ENCODE assay signal across 1 cellular context in the genomic region with DNA sequence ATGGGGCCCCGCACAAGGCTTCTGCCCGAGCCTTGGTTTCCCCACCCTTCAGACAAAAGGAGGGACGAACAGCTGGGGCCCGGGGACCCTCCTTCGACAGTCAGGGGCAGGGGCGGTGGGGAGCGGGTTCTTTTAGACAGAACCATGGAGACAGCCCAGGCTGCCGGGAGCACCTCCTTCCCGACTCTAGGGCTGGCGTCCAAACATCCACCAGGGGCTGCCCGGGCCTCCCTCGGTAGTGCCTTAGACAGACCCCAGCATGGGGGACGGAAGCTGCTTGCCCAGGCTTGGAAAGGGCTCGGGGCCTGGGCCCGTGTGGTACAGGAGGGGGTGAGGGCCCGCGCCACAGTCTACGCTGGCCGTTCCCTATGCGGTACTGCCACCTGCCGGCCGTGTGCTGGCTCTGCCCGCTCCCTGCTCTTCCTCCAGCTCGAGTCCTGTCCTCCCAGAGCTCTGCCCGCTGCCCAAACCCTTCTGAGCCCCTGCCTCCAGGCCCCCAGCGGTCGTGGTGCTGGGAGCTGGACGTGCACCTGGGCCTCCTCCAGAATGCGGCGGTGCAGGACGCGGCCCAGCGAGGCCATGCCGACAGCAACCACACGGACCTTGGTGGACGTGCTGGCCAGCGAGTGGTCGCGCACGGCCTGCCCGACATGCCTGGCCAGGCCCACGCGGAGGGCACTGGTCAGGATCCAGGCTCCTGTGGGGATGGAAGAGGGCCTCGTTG.
TF ChIP-seq lines count a peak whose summit lies in the region.

No MANE protein-coding gene starts in this region.

TF ChIP-seq in HepG2, 621 proteins besides CTCF, POLR2A, EP300 and RAD21 (continued from another document and continues in another):
- TF ChIP-seq, protein P1, sequence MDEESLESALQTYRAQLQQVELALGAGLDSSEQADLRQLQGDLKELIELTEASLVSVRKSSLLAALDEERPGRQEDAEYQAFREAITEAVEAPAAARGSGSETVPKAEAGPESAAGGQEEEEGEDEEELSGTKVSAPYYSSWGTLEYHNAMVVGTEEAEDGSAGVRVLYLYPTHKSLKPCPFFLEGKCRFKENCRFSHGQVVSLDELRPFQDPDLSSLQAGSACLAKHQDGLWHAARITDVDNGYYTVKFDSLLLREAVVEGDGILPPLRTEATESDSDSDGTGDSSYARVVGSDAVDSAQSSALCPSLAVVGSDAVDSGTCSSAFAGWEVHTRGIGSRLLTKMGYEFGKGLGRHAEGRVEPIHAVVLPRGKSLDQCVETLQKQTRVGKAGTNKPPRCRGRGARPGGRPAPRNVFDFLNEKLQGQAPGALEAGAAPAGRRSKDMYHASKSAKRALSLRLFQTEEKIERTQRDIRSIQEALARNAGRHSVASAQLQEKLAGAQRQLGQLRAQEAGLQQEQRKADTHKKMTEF (CRISPR knock-in tag; IDR thresholded peaks at IDR 0.05), result no peak
- TF ChIP-seq ATRX (CRISPR knock-in tag; IDR thresholded peaks at IDR 0.05; ENCODE audit: borderline replicate concordance) (no peak), ZNF577 (CRISPR knock-in tag; IDR thresholded peaks at IDR 0.05; ENCODE audit: borderline replicate concordance, low read depth) (no peak), HNRNPUL1 (IDR thresholded peaks at IDR 0.05; ENCODE audit: low read depth, low read length) (no peak), NFKB2 (CRISPR knock-in tag; IDR thresholded peaks at IDR 0.05; ENCODE audit: borderline replicate concordance) (no peak), SRY (CRISPR knock-in tag; IDR thresholded peaks at IDR 0.05) (peak; percentile 77; the same call in 1 of the 2 replicates), POLR2AphosphoS5 (IDR thresholded peaks at IDR 0.05; ENCODE audit: low read depth, low read length) (no peak), HDAC6 (IDR thresholded peaks at IDR 0.05; ENCODE audit: low read depth, low read length) (no peak), KAT8 (CRISPR knock-in tag; IDR thresholded peaks at IDR 0.05) (peak; percentile 47; the same call in 1 of the 2 replicates), ZNF432 (CRISPR knock-in tag; IDR thresholded peaks at IDR 0.05; ENCODE audit: borderline replicate concordance) (no peak), SPEN (CRISPR knock-in tag; IDR thresholded peaks at IDR 0.05; ENCODE audit: low read depth) (peak; percentile 81), SNAI1 (CRISPR knock-in tag; IDR thresholded peaks at IDR 0.05; ENCODE audit: borderline replicate concordance) (no peak), TEAD3 (CRISPR knock-in tag; optimal IDR thresholded peaks at IDR 0.05; ENCODE audit: borderline replicate concordance) (no peak), TERF1 (CRISPR knock-in tag; IDR thresholded peaks at IDR 0.05) (no peak), ZSCAN29 (CRISPR knock-in tag; conservative IDR thresholded peaks at IDR 0.05) (no peak), HNF4A (CRISPR knock-in tag; IDR thresholded peaks at IDR 0.05) (0 out of 2 replicates have a peak, but pooled peaks have one; percentile 11), SOX5 (CRISPR knock-in tag; IDR thresholded peaks at IDR 0.05; ENCODE audit: borderline replicate concordance) (0 out of 2 replicates have a peak, but pooled peaks have one; percentile 16), ZBTB39 (CRISPR knock-in tag; IDR thresholded peaks at IDR 0.05) (no peak), SKI (IDR thresholded peaks at IDR 0.05; ENCODE audit: partially characterized antibody) (no peak), YY1 (IDR thresholded peaks at IDR 0.05; ENCODE audit: insufficient read depth, insufficient replicate concordance, low read depth, low read length) (peak; percentile 39), SYNCRIP (IDR thresholded peaks at IDR 0.05; ENCODE audit: insufficient read depth, low read depth, low read length) (no peak), NR2C2 (CRISPR knock-in tag; IDR thresholded peaks at IDR 0.05; ENCODE audit: borderline replicate concordance) (no peak), ZNF605 (CRISPR knock-in tag; IDR thresholded peaks at IDR 0.05) (no peak), RFXAP (CRISPR knock-in tag; IDR thresholded peaks at IDR 0.05; ENCODE audit: borderline replicate concordance) (peak; percentile 42; the same call in 1 of the 2 replicates), MBNL3 (CRISPR knock-in tag; conservative IDR thresholded peaks at IDR 0.05) (no peak), MIER3 (CRISPR knock-in tag; IDR thresholded peaks at IDR 0.05; ENCODE audit: borderline replicate concordance) (no peak), KLF12 (CRISPR knock-in tag; IDR thresholded peaks at IDR 0.05; ENCODE audit: borderline replicate concordance) (peak; percentile 54; the same call in 1 of the 2 replicates), MAZ (IDR thresholded peaks at IDR 0.05; ENCODE audit: borderline replicate concordance, low read depth, low read length) (no peak), MAZ (CRISPR knock-in tag; IDR thresholded peaks at IDR 0.05; ENCODE audit: low read depth) (0 out of 2 replicates have a peak, but pooled peaks have one; percentile 15), GFI1 (CRISPR knock-in tag; IDR thresholded peaks at IDR 0.05; ENCODE audit: borderline replicate concordance) (no peak), SP5 (CRISPR knock-in tag; IDR thresholded peaks at IDR 0.05; ENCODE audit: borderline replicate concordance, low read depth) (no peak), EHMT2 (IDR thresholded peaks at IDR 0.05; ENCODE audit: borderline replicate concordance, low read depth, low read length) (no peak), ZBTB44 (CRISPR knock-in tag; IDR thresholded peaks at IDR 0.05) (no peak), STAT5B (CRISPR knock-in tag; IDR thresholded peaks at IDR 0.05) (no peak), SAFB2 (CRISPR knock-in tag; IDR thresholded peaks at IDR 0.05; ENCODE audit: borderline replicate concordance, low read depth) (0 out of 2 replicates have a peak, but pooled peaks have one; percentile 31), FOSL1 (CRISPR knock-in tag; IDR thresholded peaks at IDR 0.05; ENCODE audit: borderline replicate concordance) (no peak), ZFP37 (CRISPR knock-in tag; IDR thresholded peaks at IDR 0.05; ENCODE audit: borderline replicate concordance) (no peak), ZNF557 (CRISPR knock-in tag; IDR thresholded peaks at IDR 0.05) (0 out of 2 replicates have a peak, but pooled peaks have one; percentile 33), NR1H2 (CRISPR knock-in tag; IDR thresholded peaks at IDR 0.05; ENCODE audit: borderline replicate concordance, low read depth) (no peak), HMG20A (CRISPR knock-in tag; IDR thresholded peaks at IDR 0.05; ENCODE audit: borderline replicate concordance) (no peak), ZFP62 (CRISPR knock-in tag; IDR thresholded peaks at IDR 0.05) (0 out of 2 replicates have a peak, but pooled peaks have one; percentile 23)
- TF ChIP-seq, protein P2, sequence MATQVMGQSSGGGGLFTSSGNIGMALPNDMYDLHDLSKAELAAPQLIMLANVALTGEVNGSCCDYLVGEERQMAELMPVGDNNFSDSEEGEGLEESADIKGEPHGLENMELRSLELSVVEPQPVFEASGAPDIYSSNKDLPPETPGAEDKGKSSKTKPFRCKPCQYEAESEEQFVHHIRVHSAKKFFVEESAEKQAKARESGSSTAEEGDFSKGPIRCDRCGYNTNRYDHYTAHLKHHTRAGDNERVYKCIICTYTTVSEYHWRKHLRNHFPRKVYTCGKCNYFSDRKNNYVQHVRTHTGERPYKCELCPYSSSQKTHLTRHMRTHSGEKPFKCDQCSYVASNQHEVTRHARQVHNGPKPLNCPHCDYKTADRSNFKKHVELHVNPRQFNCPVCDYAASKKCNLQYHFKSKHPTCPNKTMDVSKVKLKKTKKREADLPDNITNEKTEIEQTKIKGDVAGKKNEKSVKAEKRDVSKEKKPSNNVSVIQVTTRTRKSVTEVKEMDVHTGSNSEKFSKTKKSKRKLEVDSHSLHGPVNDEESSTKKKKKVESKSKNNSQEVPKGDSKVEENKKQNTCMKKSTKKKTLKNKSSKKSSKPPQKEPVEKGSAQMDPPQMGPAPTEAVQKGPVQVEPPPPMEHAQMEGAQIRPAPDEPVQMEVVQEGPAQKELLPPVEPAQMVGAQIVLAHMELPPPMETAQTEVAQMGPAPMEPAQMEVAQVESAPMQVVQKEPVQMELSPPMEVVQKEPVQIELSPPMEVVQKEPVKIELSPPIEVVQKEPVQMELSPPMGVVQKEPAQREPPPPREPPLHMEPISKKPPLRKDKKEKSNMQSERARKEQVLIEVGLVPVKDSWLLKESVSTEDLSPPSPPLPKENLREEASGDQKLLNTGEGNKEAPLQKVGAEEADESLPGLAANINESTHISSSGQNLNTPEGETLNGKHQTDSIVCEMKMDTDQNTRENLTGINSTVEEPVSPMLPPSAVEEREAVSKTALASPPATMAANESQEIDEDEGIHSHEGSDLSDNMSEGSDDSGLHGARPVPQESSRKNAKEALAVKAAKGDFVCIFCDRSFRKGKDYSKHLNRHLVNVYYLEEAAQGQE (IDR thresholded peaks at IDR 0.05; ENCODE audit: borderline replicate concordance in 1 of 2, low read depth in 1 of 2, low read length in 2 of 2), result no peak
- TF ChIP-seq, protein P3, sequence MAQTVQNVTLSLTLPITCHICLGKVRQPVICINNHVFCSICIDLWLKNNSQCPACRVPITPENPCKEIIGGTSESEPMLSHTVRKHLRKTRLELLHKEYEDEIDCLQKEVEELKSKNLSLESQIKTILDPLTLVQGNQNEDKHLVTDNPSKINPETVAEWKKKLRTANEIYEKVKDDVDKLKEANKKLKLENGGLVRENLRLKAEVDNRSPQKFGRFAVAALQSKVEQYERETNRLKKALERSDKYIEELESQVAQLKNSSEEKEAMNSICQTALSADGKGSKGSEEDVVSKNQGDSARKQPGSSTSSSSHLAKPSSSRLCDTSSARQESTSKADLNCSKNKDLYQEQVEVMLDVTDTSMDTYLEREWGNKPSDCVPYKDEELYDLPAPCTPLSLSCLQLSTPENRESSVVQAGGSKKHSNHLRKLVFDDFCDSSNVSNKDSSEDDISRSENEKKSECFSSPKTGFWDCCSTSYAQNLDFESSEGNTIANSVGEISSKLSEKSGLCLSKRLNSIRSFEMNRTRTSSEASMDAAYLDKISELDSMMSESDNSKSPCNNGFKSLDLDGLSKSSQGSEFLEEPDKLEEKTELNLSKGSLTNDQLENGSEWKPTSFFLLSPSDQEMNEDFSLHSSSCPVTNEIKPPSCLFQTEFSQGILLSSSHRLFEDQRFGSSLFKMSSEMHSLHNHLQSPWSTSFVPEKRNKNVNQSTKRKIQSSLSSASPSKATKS (CRISPR knock-in tag; IDR thresholded peaks at IDR 0.05), result no peak
- TF ChIP-seq, protein P4, sequence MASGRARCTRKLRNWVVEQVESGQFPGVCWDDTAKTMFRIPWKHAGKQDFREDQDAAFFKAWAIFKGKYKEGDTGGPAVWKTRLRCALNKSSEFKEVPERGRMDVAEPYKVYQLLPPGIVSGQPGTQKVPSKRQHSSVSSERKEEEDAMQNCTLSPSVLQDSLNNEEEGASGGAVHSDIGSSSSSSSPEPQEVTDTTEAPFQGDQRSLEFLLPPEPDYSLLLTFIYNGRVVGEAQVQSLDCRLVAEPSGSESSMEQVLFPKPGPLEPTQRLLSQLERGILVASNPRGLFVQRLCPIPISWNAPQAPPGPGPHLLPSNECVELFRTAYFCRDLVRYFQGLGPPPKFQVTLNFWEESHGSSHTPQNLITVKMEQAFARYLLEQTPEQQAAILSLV (CRISPR knock-in tag; IDR thresholded peaks at IDR 0.05; ENCODE audit: borderline replicate concordance), result peak; percentile 78; the same call in 1 of the 2 replicates
- TF ChIP-seq, protein P5, sequence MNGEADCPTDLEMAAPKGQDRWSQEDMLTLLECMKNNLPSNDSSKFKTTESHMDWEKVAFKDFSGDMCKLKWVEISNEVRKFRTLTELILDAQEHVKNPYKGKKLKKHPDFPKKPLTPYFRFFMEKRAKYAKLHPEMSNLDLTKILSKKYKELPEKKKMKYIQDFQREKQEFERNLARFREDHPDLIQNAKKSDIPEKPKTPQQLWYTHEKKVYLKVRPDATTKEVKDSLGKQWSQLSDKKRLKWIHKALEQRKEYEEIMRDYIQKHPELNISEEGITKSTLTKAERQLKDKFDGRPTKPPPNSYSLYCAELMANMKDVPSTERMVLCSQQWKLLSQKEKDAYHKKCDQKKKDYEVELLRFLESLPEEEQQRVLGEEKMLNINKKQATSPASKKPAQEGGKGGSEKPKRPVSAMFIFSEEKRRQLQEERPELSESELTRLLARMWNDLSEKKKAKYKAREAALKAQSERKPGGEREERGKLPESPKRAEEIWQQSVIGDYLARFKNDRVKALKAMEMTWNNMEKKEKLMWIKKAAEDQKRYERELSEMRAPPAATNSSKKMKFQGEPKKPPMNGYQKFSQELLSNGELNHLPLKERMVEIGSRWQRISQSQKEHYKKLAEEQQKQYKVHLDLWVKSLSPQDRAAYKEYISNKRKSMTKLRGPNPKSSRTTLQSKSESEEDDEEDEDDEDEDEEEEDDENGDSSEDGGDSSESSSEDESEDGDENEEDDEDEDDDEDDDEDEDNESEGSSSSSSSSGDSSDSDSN (CRISPR knock-in tag; IDR thresholded peaks at IDR 0.05), result peak; percentile 40; the same call in 1 of the 2 replicates
